ENCODE assay signal across 12 cellular contexts in the genomic region with DNA sequence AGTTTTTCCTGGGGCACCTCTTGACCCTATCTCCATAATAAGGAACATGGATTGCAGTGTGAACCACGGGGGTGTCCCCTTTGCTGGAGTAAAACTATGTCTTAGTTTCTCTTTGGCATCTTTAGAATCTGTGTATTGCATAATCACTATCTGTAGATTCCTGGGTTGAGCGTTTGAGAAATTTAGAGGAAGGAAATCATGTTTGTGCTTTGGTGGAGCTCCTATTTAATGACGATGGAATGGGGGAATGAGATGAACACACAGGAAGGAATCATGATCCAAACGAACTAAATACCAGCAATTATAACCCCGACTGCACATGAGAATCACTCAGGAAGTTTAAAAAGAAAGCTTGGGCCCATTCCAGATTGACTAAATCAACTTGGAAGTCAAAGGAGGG. TPM values are rescaled to one million over a fixed set of nuclear protein-coding genes. Genes with fewer than 3 reads are reported as not detected.
A peak's percentile ranks its signal among the peaks of the same experiment; 100 is the strongest.
DNase-seq lines count a peak whose midpoint lies in the region; ATAC-seq and TF ChIP-seq lines count a peak whose summit lies in the region.
"Had no signal": no experiment of that assay in that cellular context is flagged by ENCODE, and none has a peak within 500 bp of the region (broad histone marks: within the 10 kb centered on the region; RNA-seq: fewer than 3 reads in every experiment).

No MANE protein-coding gene starts in this region.

- no peaks in the 10 kb centered on the region for H3K9me3 Mint-ChIP-seq in activated CD4-positive, alpha-beta T cell treated with anti-CD3 and anti-CD28 coated beads, Interleukin-2, amount 10 ng/mL, durations not matched to agents 24 days and 14 days
- no peaks in the 10 kb centered on the region for H3K9me3 Mint-ChIP-seq in T-cell

- H3K4me3 ChIP-seq in stomach (peak overlapping the region in 1 of 4 donors; percentile 2), tibial nerve (no peak overlapping the region)
- H3K4me3 ChIP-seq: cardiac muscle cell had no signal

- CTCF ChIA-PET in T-cell (lab: Charles Lee): interaction anchor here (0.6 to 3.9 kb wide), 5 partner anchors 23 to 84 kb away, joined by 3 to 13 read pairs (median 5); partner anchors contain the start of gene AAAS (in 2 of the 2)

- POLR2A ChIA-PET in T-cell (lab: Charles Lee): interaction anchor here in 1 of 2 donors (0.6 to 1.3 kb wide), 4 partner anchors 10 to 224 kb away, joined by 3 to 9 read pairs (median 4); partner anchors contain the start of gene AAAS

- H3K36me3 ChIP-seq in stomach (peaks cover 11 to 44% (median 38%) of the 10 kb centered on the region in 4 donors), tibial nerve (peaks cover 0 to 39% (median 7%) of the 10 kb centered on the region in 3 donors)

- H3K27ac ChIP-seq in stomach: peak overlapping the region in 4 of 5 donors; percentile 1 to 89 (median 76)
- peak overlapping the region in 1 of 4 donors; percentile 75 for H3K27ac ChIP-seq in tibial nerve
- H3K27ac ChIP-seq: cardiac muscle cell had no signal

- no peak for DNase-seq in activated CD4-positive, alpha-beta T cell treated with anti-CD3 and anti-CD28 coated beads, Interleukin-2, amount 10 ng/mL, durations not matched to agents 24 days and 14 days
- DNase-seq in activated CD4-positive, alpha-beta T cell treated with anti-CD3 and anti-CD28 coated beads for 48 hours: no peak
- DNase-seq in T-cell (no peak), fibroblast of the conjunctiva (ENCODE audit: low read depth) (peak; percentile 43), stomach (no peak), SW480 (ENCODE audit: low spot score) (no peak), tibial nerve (ENCODE audit: low spot score in 2 of 2) (no peak)
- DNase-seq: C1 segment of cervical spinal cord had no signal

- H3K27me3 ChIP-seq in stomach (no peaks in the 10 kb centered on the region), tibial nerve (no peaks in the 10 kb centered on the region)
- H3K27me3 ChIP-seq: cardiac muscle cell had no signal

- H3K9me3 ChIP-seq in stomach (no peaks in the 10 kb centered on the region), tibial nerve (no peaks in the 10 kb centered on the region)

- peak overlapping the region; percentile 16 for H3K4me3 Mint-ChIP-seq in activated CD4-positive, alpha-beta T cell treated with anti-CD3 and anti-CD28 coated beads, Interleukin-2, amount 10 ng/mL, durations not matched to agents 24 days and 14 days
- peak overlapping the region; percentile 47 to 91 (median 59) for H3K4me3 Mint-ChIP-seq in T-cell

- no peaks in the 10 kb centered on the region for H3K27me3 Mint-ChIP-seq in activated CD4-positive, alpha-beta T cell treated with anti-CD3 and anti-CD28 coated beads, Interleukin-2, amount 10 ng/mL, durations not matched to agents 24 days and 14 days
- no peaks in the 10 kb centered on the region for H3K27me3 Mint-ChIP-seq in T-cell

- TF ChIP-seq EP300 in stomach (IDR thresholded peaks at IDR 0.05): no peak
- TF ChIP-seq EP300 in tibial nerve (IDR thresholded peaks at IDR 0.05): no peak

- ATAC-seq in T-cell (replicated peaks in 1 of 4): no peak
- no peak for ATAC-seq in GM21717 (IDR thresholded peaks at IDR 0.05; ENCODE audit: unreplicated experiment)
- ATAC-seq: Right ventricle myocardium inferior had no signal

- intact Hi-C loops in activated CD4-positive, alpha-beta T cell treated with anti-CD3 and anti-CD28 coated beads, Interleukin-2, amount 10 ng/mL, durations not matched to agents 24 days and 14 days (cut with micrococcal nuclease): loop anchor here (2.0 to 5.0 kb wide), 2 partner anchors 29 to 46 kb away; partner anchors contain the start of gene ESPL1
- intact Hi-C loops in stomach (cut with DNase I; ENCODE audit: low total_unique reads): no loop called here

- peaks cover 71% of the 10 kb centered on the region for H3K36me3 Mint-ChIP-seq in activated CD4-positive, alpha-beta T cell treated with anti-CD3 and anti-CD28 coated beads, Interleukin-2, amount 10 ng/mL, durations not matched to agents 24 days and 14 days (ENCODE audit: low read depth)
- H3K36me3 Mint-ChIP-seq in T-cell: peaks cover 45% of the 10 kb centered on the region

- peak overlapping the region; percentile 91 for H3K27ac Mint-ChIP-seq in activated CD4-positive, alpha-beta T cell treated with anti-CD3 and anti-CD28 coated beads, Interleukin-2, amount 10 ng/mL, durations not matched to agents 24 days and 14 days
- H3K27ac Mint-ChIP-seq in T-cell: peak overlapping the region in 1 of 2 donors; percentile 39

- no peak for TF ChIP-seq POLR2A in stomach (IDR thresholded peaks at IDR 0.05)
- TF ChIP-seq POLR2A in tibial nerve (IDR thresholded peaks at IDR 0.05): no peak

- H3K4me1 ChIP-seq in stomach: peaks cover 43 to 78% (median 65%) of the 10 kb centered on the region in 4 donors
- H3K4me1 ChIP-seq in tibial nerve: peaks cover 0 to 74% (median 41%) of the 10 kb centered on the region in 4 donors

- WGBS in stomach, 5 donors: 36 to 66% (median 55%) methylated on average over 5 of the region's 5 CpGs
- 56 to 57% methylated on average over 5 of the region's 5 CpGs for WGBS in tibial nerve, 2 donors

- peaks cover 51% of the 10 kb centered on the region for H3K4me1 Mint-ChIP-seq in activated CD4-positive, alpha-beta T cell treated with anti-CD3 and anti-CD28 coated beads, Interleukin-2, amount 10 ng/mL, durations not matched to agents 24 days and 14 days
- H3K4me1 Mint-ChIP-seq in T-cell: peaks cover 76 to 79% (median 77%) of the 10 kb centered on the region in 3 donors

- no peak for TF ChIP-seq CTCF in stomach (IDR thresholded peaks at IDR 0.05)
- no peak for TF ChIP-seq CTCF in tibial nerve (IDR thresholded peaks at IDR 0.05)

RNA-seq across cellular contexts. Expression of gene MYG1, which starts 1.3 kb away (rescaled TPM):
- 104 and 108 TPM in 2 replicates for total RNA-seq in activated CD4-positive, alpha-beta T cell treated with anti-CD3 and anti-CD28 coated beads, Interleukin-2, amount 10 ng/mL, durations not matched to agents 24 days and 14 days
- total RNA-seq in T-cell (10 to 100 TPM; 34.0 to 68.4 (median 63.9) TPM), stomach (10 to 100 TPM; 16.0 to 33.9 (median 29.0) TPM), tibial nerve (10 to 100 TPM; 49.2 to 82.8 (median 54.3) TPM)
- polyA plus RNA-seq in stomach: 100 to 1,000 TPM in 1 of 3 donors, 10 to 100 TPM in 2; 89.5 to 120 (median 98.5) TPM

RNA-seq across cellular contexts. Expression of gene PFDN5, which starts 2.8 kb away (rescaled TPM):
- 319 and 342 TPM in 2 replicates for total RNA-seq in activated CD4-positive, alpha-beta T cell treated with anti-CD3 and anti-CD28 coated beads, Interleukin-2, amount 10 ng/mL, durations not matched to agents 24 days and 14 days
- 100 to 1,000 TPM; 591 to 643 (median 612) TPM for total RNA-seq in T-cell
- total RNA-seq in stomach: 100 to 1,000 TPM; 207 to 623 (median 288) TPM
- 1,000 to 10,000 TPM; 1,294 to 1,886 (median 1,325) TPM for polyA plus RNA-seq in stomach
- 100 to 1,000 TPM; 518 to 673 (median 591) TPM for total RNA-seq in tibial nerve

RNA-seq across cellular contexts. Expression of gene AAAS, which starts 23.3 kb away (rescaled TPM):
- total RNA-seq in activated CD4-positive, alpha-beta T cell treated with anti-CD3 and anti-CD28 coated beads, Interleukin-2, amount 10 ng/mL, durations not matched to agents 24 days and 14 days: 86.7 and 91.1 TPM in 2 replicates
- total RNA-seq in T-cell: 10 to 100 TPM; 39.3 to 74.6 (median 66.2) TPM
- total RNA-seq in stomach: 10 to 100 TPM; 22.6 to 59.4 (median 43.3) TPM
- polyA plus RNA-seq in stomach: 10 to 100 TPM; 19.7 to 49.7 (median 19.7) TPM
- 10 to 100 TPM; 55.5 to 76.8 (median 64.5) TPM for total RNA-seq in tibial nerve

RNA-seq across cellular contexts. Expression of gene ESPL1, which starts 30.1 kb away (rescaled TPM):
- total RNA-seq in activated CD4-positive, alpha-beta T cell treated with anti-CD3 and anti-CD28 coated beads, Interleukin-2, amount 10 ng/mL, durations not matched to agents 24 days and 14 days: 71.8 and 76.7 TPM in 2 replicates
- total RNA-seq in T-cell (1 to 10 TPM; 1.2 to 2.5 (median 1.6) TPM), stomach (10 to 100 TPM in 1 of 5 donors, 1 to 10 TPM in 4; 3.3 to 43.2 (median 6.6) TPM), tibial nerve (1 to 10 TPM in 3 of 4 donors, not detected in 1; 2.2 to 8.7 (median 2.5) TPM)
- 10 to 100 TPM in 1 of 3 donors, under 1 TPM in 2; 0.15 to 13.1 (median 0.75) TPM for polyA plus RNA-seq in stomach

RNA-seq across cellular contexts. Expression of gene SP7, which starts 38.0 kb away (rescaled TPM):
- total RNA-seq in activated CD4-positive, alpha-beta T cell treated with anti-CD3 and anti-CD28 coated beads, Interleukin-2, amount 10 ng/mL, durations not matched to agents 24 days and 14 days: not detected in 2 replicates
- total RNA-seq in T-cell (under 1 TPM in 1 of 5 donors, not detected in 4; 0.12 TPM), stomach (not detected), tibial nerve (under 1 TPM in 1 of 4 donors, not detected in 3; 0.21 TPM)
- not detected for polyA plus RNA-seq in stomach
- total RNA-seq: liver, Right ventricle myocardium inferior had no signal
- polyA plus RNA-seq: liver had no signal
